Comparison of ENCODE assay signal across 8 cellular contexts in the genomic region with DNA sequence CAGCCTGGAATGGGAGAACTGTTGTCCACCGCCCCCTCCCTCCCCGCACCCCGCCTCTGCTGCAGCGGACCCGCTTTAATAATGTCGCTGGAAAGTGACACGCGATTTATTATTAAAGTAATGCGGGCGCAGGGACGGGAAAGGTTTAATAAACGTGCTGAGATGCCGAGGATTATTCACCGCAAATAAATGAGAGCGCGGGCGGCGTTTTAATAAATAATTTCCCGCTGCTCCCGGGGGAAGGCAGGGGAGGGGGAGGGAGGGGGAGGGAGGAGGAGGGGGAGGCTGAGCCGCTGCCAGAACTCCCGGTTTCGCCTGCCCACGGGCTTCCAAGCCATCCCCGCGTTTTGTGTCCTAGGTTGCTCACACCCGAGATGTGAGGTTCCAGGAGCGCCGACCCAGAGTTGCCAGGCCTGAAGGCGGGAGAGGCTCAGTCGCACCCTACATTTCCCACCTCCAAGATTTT. TPM values are rescaled to one million over a fixed set of nuclear protein-coding genes. Genes with fewer than 3 reads are reported as not detected.
DNase-seq lines count a peak whose midpoint lies in the region; ATAC-seq and TF ChIP-seq lines count a peak whose summit lies in the region.

No MANE protein-coding gene starts in this region.

- no peaks in the 10 kb centered on the region for H4K20me1 ChIP-seq in hepatocyte (ENCODE audit: insufficient read depth, poor library complexity, severe bottlenecking)

- no peaks in the 10 kb centered on the region for H3K9me2 ChIP-seq in hepatocyte (replicated peaks; ENCODE audit: insufficient read depth)

- peaks cover 1% of the 10 kb centered on the region for H3K27me3 ChIP-seq in hepatocyte

- no peak for TF ChIP-seq CTCF in WI38 (IDR thresholded peaks at IDR 0.05; ENCODE audit: low read depth, low read length)
- no peak for TF ChIP-seq CTCF in hepatocyte (IDR thresholded peaks at IDR 0.05; ENCODE audit: poor library complexity)

- ATAC-seq in stimulated activated effector memory CD8-positive, alpha-beta T cell treated with anti-CD3 and anti-CD28 coated beads, Interleukin-12 subunit alpha, Interleukin-12 subunit beta, amount 100 ng/mL, for 72 hours: no peak
- no peak for ATAC-seq in GM21515 (IDR thresholded peaks at IDR 0.05; ENCODE audit: unreplicated experiment)
- no peak for ATAC-seq in HG02938 (IDR thresholded peaks at IDR 0.05; ENCODE audit: unreplicated experiment)

- peak overlapping the region; percentile 95 for H3K27ac ChIP-seq in hepatocyte

- peaks cover 30% of the 10 kb centered on the region for H3K4me1 ChIP-seq in hepatocyte (ENCODE audit: insufficient read depth)

- WGBS in hepatocyte (ENCODE audit: low lambda C conversion rate, missing lambda C conversion rate): under 1% methylated on average over 20 of the region's 31 CpGs

- no peaks in the 10 kb centered on the region for H3K36me3 Mint-ChIP-seq in stimulated activated effector memory CD8-positive, alpha-beta T cell treated with anti-CD3 and anti-CD28 coated beads, Interleukin-12 subunit alpha, Interleukin-12 subunit beta, amount 100 ng/mL, for 72 hours

- DNase-seq in NCI-H2171 treated with DMSO at 0.1 percent for 48 hours (lab: John Stamatoyannopoulos, UW) (peak; percentile 24), NCI-H2171 (lab: John Stamatoyannopoulos, UW) (no peak), hepatocyte (ENCODE audit: low spot score) (peak; percentile 45), NCI-H2107 treated with DMSO at 0.1 percent for 48 hours (lab: John Stamatoyannopoulos, UW; ENCODE audit: unreplicated experiment) (no peak)
- DNase-seq in stimulated activated effector memory CD8-positive, alpha-beta T cell treated with anti-CD3 and anti-CD28 coated beads, Interleukin-12 subunit alpha, Interleukin-12 subunit beta, amount 100 ng/mL, for 72 hours (ENCODE audit: low spot score in 2 of 2): no peak

- peak overlapping the region; percentile 64 for H3K4me3 ChIP-seq in WI38 (ENCODE audit: low read depth, low read length)
- H3K4me3 ChIP-seq in hepatocyte: peak overlapping the region; percentile 58

- peaks cover 7% of the 10 kb centered on the region for H3K79me2 ChIP-seq in hepatocyte

- H3K9me3 Mint-ChIP-seq in stimulated activated effector memory CD8-positive, alpha-beta T cell treated with anti-CD3 and anti-CD28 coated beads, Interleukin-12 subunit alpha, Interleukin-12 subunit beta, amount 100 ng/mL, for 72 hours: no peaks in the 10 kb centered on the region

- H3K27ac Mint-ChIP-seq in stimulated activated effector memory CD8-positive, alpha-beta T cell treated with anti-CD3 and anti-CD28 coated beads, Interleukin-12 subunit alpha, Interleukin-12 subunit beta, amount 100 ng/mL, for 72 hours: no peak overlapping the region

- peak overlapping the region; percentile 44 for H2AFZ ChIP-seq in hepatocyte

- peaks cover 11% of the 10 kb centered on the region for H3K4me1 Mint-ChIP-seq in stimulated activated effector memory CD8-positive, alpha-beta T cell treated with anti-CD3 and anti-CD28 coated beads, Interleukin-12 subunit alpha, Interleukin-12 subunit beta, amount 100 ng/mL, for 72 hours

- no peaks in the 10 kb centered on the region for H3K9me3 ChIP-seq in hepatocyte (ENCODE audit: low read depth)

- H3K4me3 Mint-ChIP-seq in stimulated activated effector memory CD8-positive, alpha-beta T cell treated with anti-CD3 and anti-CD28 coated beads, Interleukin-12 subunit alpha, Interleukin-12 subunit beta, amount 100 ng/mL, for 72 hours: peak overlapping the region; percentile 85

- H3K4me2 ChIP-seq in hepatocyte: peak overlapping the region; percentile 96

- no peaks in the 10 kb centered on the region for H3K36me3 ChIP-seq in hepatocyte (replicated peaks; ENCODE audit: insufficient read depth, low read depth)

RNA-seq across cellular contexts. Expression of a gene that starts 5.1 kb away (rescaled TPM):
- 31.9 and 34.8 TPM in 2 replicates for total RNA-seq in hepatocyte
- 18.2 and 19.5 TPM in 2 replicates for polyA plus RNA-seq in hepatocyte

RNA-seq across cellular contexts. Expression of a gene that starts 35.9 kb away (rescaled TPM):
- 92.4 and 102 TPM in 2 replicates for total RNA-seq in hepatocyte
- polyA plus RNA-seq in hepatocyte: 93.6 and 126 TPM in 2 replicates

RNA-seq across cellular contexts. Expression of a gene that starts 36.0 kb away (rescaled TPM):
- total RNA-seq in hepatocyte: 2.5 and 6.0 TPM in 2 replicates
- 8.4 and 10.5 TPM in 2 replicates for polyA plus RNA-seq in hepatocyte

Comparison
In these comparisons a context has a peak if more than half of its experiments do, and no peak if none do; other contexts are left out.
1. DNase-seq: peak in NCI-H2171 treated with DMSO at 0.1 percent for 48 hours (single experiment) and hepatocyte (single experiment); none in NCI-H2171 (single experiment), stimulated activated effector memory CD8-positive, alpha-beta T cell treated with anti-CD3 and anti-CD28 coated beads, Interleukin-12 subunit alpha, Interleukin-12 subunit beta, amount 100 ng/mL, for 72 hours (0 of 2) and NCI-H2107 treated with DMSO at 0.1 percent for 48 hours (single experiment).